8 cellular contexts compared by ENCODE assay signal in the genomic region with DNA sequence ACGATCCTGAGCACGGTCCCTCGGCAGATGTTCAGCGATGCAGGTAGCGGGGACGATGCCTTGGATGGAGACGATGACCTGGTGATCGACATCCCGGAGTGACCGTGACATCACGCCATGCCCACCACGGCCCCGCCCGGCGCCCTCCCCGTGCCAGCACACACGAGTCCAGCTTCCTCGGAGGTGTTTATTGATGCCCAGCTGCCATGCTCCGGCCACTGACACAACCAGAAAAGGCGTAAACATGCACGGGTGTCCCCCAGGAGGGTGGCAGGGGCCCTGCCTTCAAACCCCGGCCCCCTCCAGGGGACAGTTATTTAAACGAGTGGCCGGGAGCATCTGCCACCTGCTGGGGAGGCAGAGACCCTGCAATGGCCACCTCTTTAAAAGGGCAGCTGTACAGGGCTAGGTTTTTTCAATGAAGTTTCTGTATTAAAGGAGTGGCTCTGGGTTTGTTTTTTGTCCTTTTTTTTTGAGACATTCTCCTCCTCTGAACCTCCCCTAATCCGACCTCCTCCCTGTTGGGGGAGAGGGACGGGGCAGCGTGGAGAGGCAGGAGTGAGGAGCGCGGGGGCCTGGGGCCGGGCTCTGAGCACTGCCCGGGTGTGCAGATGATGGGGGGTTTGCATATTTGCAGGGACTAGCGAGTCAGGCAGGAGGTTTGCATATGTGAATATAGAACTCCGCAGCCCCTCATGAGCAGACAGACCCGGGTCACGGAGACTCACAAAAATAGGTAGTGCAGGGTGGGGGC. TPM values are rescaled to one million over a fixed set of nuclear protein-coding genes. Genes with fewer than 3 reads are reported as not detected.
DNase-seq lines count a peak whose midpoint lies in the region; ATAC-seq and FAIRE-seq lines count a peak whose summit lies in the region.

No MANE protein-coding gene starts in this region.

- DNase-seq in AG08395 (ENCODE audit: low spot score) = peak; percentile 79
- DNase-seq in NCI-H510A treated with DMSO at 0.1 percent for 48 hours (lab: John Stamatoyannopoulos, UW) = peak; percentile 76
- peak; percentile 48 for DNase-seq in activated naive CD8-positive, alpha-beta T cell treated with anti-CD3 and anti-CD28 coated beads for 36 hours
- peak; percentile 39 for DNase-seq in left ventricle myocardium superior
- DNase-seq in stimulated activated CD4-positive, alpha-beta T cell treated with anti-CD3 and anti-CD28 coated beads, Interleukin-2, amount 100 ng/mL, for 24 hours = peak; percentile 40 to 47

- H3K4me1 Mint-ChIP-seq in activated naive CD8-positive, alpha-beta T cell treated with anti-CD3 and anti-CD28 coated beads for 36 hours = peaks cover 5% of the 10 kb centered on the region

- H3K27ac Mint-ChIP-seq in activated naive CD8-positive, alpha-beta T cell treated with anti-CD3 and anti-CD28 coated beads for 36 hours = no peak overlapping the region

- peak; percentile 82 for FAIRE-seq in G401.6 (lab: Jason Lieb, UNC)

- no peaks in the 10 kb centered on the region for H3K9me3 Mint-ChIP-seq in activated naive CD8-positive, alpha-beta T cell treated with anti-CD3 and anti-CD28 coated beads for 36 hours

- no peak overlapping the region for H3K4me3 Mint-ChIP-seq in activated naive CD8-positive, alpha-beta T cell treated with anti-CD3 and anti-CD28 coated beads for 36 hours

- ATAC-seq in left ventricle myocardium superior (peak; percentile 64), HG03354 (IDR thresholded peaks at IDR 0.05; ENCODE audit: poor library complexity, severe bottlenecking, unreplicated experiment) (no peak), GM18498 (IDR thresholded peaks at IDR 0.05; ENCODE audit: unreplicated experiment) (no peak)

- intact Hi-C loops in left ventricle myocardium superior (cut with micrococcal nuclease) = no loop called here

- peaks cover 15% of the 10 kb centered on the region for H3K27me3 Mint-ChIP-seq in activated naive CD8-positive, alpha-beta T cell treated with anti-CD3 and anti-CD28 coated beads for 36 hours

- no peaks in the 10 kb centered on the region for H3K36me3 Mint-ChIP-seq in activated naive CD8-positive, alpha-beta T cell treated with anti-CD3 and anti-CD28 coated beads for 36 hours

RNA-seq across cellular contexts. Expression of gene DOC2A, which starts 5.3 kb away (rescaled TPM):
- total RNA-seq in activated naive CD8-positive, alpha-beta T cell treated with anti-CD3 and anti-CD28 coated beads for 36 hours = 1 to 10 TPM in 1 of 2 experiments, under 1 TPM in 1; 0.89 to 1.4 TPM
- total RNA-seq in left ventricle myocardium superior = 0.82 TPM

RNA-seq across cellular contexts. Expression of gene INO80E, which starts 9.5 kb away (rescaled TPM):
- total RNA-seq in activated naive CD8-positive, alpha-beta T cell treated with anti-CD3 and anti-CD28 coated beads for 36 hours = 10 to 100 TPM; 83.8 to 91.1 TPM
- total RNA-seq in left ventricle myocardium superior = 31.3 TPM

RNA-seq across cellular contexts. Expression of gene HIRIP3, which starts 10.1 kb away (rescaled TPM):
- total RNA-seq in activated naive CD8-positive, alpha-beta T cell treated with anti-CD3 and anti-CD28 coated beads for 36 hours = 10 to 100 TPM; 39.5 to 41.4 TPM
- 19.4 TPM for total RNA-seq in left ventricle myocardium superior

RNA-seq across cellular contexts. Expression of gene C16orf92, which starts 17.5 kb away (rescaled TPM):
- not detected for total RNA-seq in activated naive CD8-positive, alpha-beta T cell treated with anti-CD3 and anti-CD28 coated beads for 36 hours
- not detected for total RNA-seq in left ventricle myocardium superior

RNA-seq across cellular contexts. Expression of gene TLCD3B, which starts 25.6 kb away (rescaled TPM):
- total RNA-seq in activated naive CD8-positive, alpha-beta T cell treated with anti-CD3 and anti-CD28 coated beads for 36 hours = 1 to 10 TPM; 1.2 to 2.0 TPM
- total RNA-seq in left ventricle myocardium superior = not detected
